Comparison of ENCODE assay signal across 20 cellular contexts in the genomic region with DNA sequence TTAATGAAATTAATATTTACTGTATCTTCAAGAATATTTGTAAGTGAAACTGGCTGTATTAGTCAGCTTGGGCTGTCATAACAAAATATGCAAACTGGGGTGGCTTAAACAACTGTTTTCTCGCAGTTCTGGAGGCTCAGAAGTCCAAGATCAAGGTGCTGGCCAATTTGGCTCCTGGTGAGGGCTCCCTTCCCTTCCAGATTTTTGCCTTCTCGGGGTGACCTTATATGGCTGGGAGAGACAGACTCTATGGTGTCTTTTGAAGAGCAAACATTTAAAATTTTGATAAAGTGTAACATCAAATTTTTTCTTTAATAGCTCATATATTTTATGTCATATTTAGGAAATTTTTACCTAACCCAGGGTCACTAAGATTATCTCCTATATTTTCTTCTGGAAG. TPM values are rescaled to one million over a fixed set of nuclear protein-coding genes. Genes with fewer than 3 reads are reported as not detected.
DNase-seq lines count a peak whose midpoint lies in the region; ATAC-seq and TF ChIP-seq lines count a peak whose summit lies in the region.
"Had no signal": no experiment of that assay in that cellular context is flagged by ENCODE, and none has a peak within 500 bp of the region (broad histone marks: within the 10 kb centered on the region; RNA-seq: fewer than 3 reads in every experiment).

No MANE protein-coding gene starts in this region.

- intact Hi-C loops in body of pancreas (cut with DNase I) = no loop called here

- no peaks in the 10 kb centered on the region for H4K20me1 ChIP-seq in OCI-LY3 (ENCODE audit: insufficient read depth, low read length)
- H4K20me1 ChIP-seq: BLaER1 had no signal

- H3K4me3 ChIP-seq in OCI-LY3 (ENCODE audit: low read length) (no peak overlapping the region), body of pancreas (no peak overlapping the region)
- H3K4me3 ChIP-seq: BLaER1, GM23338 had no signal

- H3K27me3 ChIP-seq in OCI-LY3 (ENCODE audit: low read depth, low read length) = no peaks in the 10 kb centered on the region
- H3K27me3 ChIP-seq in body of pancreas = no peaks in the 10 kb centered on the region
- H3K27me3 ChIP-seq: BLaER1 had no signal

- H3K4me1 ChIP-seq in OCI-LY3 (ENCODE audit: low read length) (peaks cover 8% of the 10 kb centered on the region), body of pancreas (no peaks in the 10 kb centered on the region)
- H3K4me1 ChIP-seq: BLaER1, Caco-2 had no signal

- peak overlapping the region; percentile 51 for H3K27ac Mint-ChIP-seq in nephron progenitor cell
- no peak overlapping the region for H3K27ac Mint-ChIP-seq in activated naive CD8-positive, alpha-beta T cell treated with anti-CD3 and anti-CD28 coated beads, Interleukin-2, amount 50 U/mL, for 24 hours
- H3K27ac Mint-ChIP-seq: B cell; CD4-positive, CD25-positive, alpha-beta regulatory T cell; CD8-positive, alpha-beta T cell; GM23338 had no signal

- peaks cover 4% of the 10 kb centered on the region for H3K36me3 ChIP-seq in OCI-LY3 (replicated peaks; ENCODE audit: low read depth, low read length)
- no peaks in the 10 kb centered on the region for H3K36me3 ChIP-seq in body of pancreas (replicated peaks in 1 of 2; ENCODE audit: insufficient read depth in 1 of 2, low read depth in 2 of 2)

- no peaks in the 10 kb centered on the region for H3K79me2 ChIP-seq in OCI-LY3 (ENCODE audit: low read length)

- H3K9me3 ChIP-seq in OCI-LY3 (ENCODE audit: insufficient read depth, low read length) (no peaks in the 10 kb centered on the region), body of pancreas (no peaks in the 10 kb centered on the region)
- H3K9me3 ChIP-seq: Caco-2 had no signal

- TF ChIP-seq CTCF in OCI-LY3 (IDR thresholded peaks at IDR 0.05; ENCODE audit: low read depth, low read length) (peak; percentile 13; the same call in 1 of the 2 replicates), nephron progenitor cell (IDR thresholded peaks at IDR 0.05) (no peak), body of pancreas (IDR thresholded peaks at IDR 0.05) (no peak)

- peak; percentile 11 for DNase-seq in G401 (ENCODE audit: low spot score)
- DNase-seq in nephron progenitor cell = no peak
- DNase-seq in activated naive CD8-positive, alpha-beta T cell treated with anti-CD3 and anti-CD28 coated beads, Interleukin-2, amount 50 U/mL, for 24 hours = no peak
- no peak for DNase-seq in body of pancreas
- DNase-seq: Caco-2; CD4-positive, CD25-positive, alpha-beta regulatory T cell; CD8-positive, alpha-beta T cell; DMS 273 treated with DMSO at 0.1 percent for 48 hours; DMS79; EL; GF-D8; H9 had no signal

- no peak for TF ChIP-seq POLR2A in body of pancreas (IDR thresholded peaks at IDR 0.05)

- no peak overlapping the region for H2AFZ ChIP-seq in OCI-LY3 (ENCODE audit: low read depth, low read length)
- H2AFZ ChIP-seq: GM23338 had no signal

- H3K27ac ChIP-seq in OCI-LY3 (ENCODE audit: low read length) (no peak overlapping the region), body of pancreas (no peak overlapping the region)
- H3K27ac ChIP-seq: 22Rv1, BLaER1, C4-2B had no signal

- in situ Hi-C loops in G401 (cut with HindIII; ENCODE audit: low sequenced_read_pairs) = no loop called here

- 63 to 73% methylated on average over 2 of the region's 2 CpGs for WGBS in body of pancreas, 2 donors

- H3K9ac ChIP-seq in OCI-LY3 (ENCODE audit: low read length) = no peak overlapping the region
- H3K9ac ChIP-seq: BLaER1 had no signal

- ATAC-seq in activated naive CD8-positive, alpha-beta T cell treated with anti-CD3 and anti-CD28 coated beads, Interleukin-2, amount 50 U/mL, for 24 hours = no peak
- ATAC-seq in body of pancreas (no peak), HG02840 (IDR thresholded peaks at IDR 0.05; ENCODE audit: low FRiP score, unreplicated experiment) (no peak)
- ATAC-seq: CD8-positive, alpha-beta T cell; GM23338; HCT116 had no signal

- H3K36me3 Mint-ChIP-seq in nephron progenitor cell (ENCODE audit: low read depth) = peaks cover 49% of the 10 kb centered on the region
- H3K36me3 Mint-ChIP-seq in activated naive CD8-positive, alpha-beta T cell treated with anti-CD3 and anti-CD28 coated beads, Interleukin-2, amount 50 U/mL, for 24 hours (ENCODE audit: low read depth) = peaks cover 6% of the 10 kb centered on the region

- no peak overlapping the region for H3K4me3 Mint-ChIP-seq in nephron progenitor cell
- no peak overlapping the region for H3K4me3 Mint-ChIP-seq in activated naive CD8-positive, alpha-beta T cell treated with anti-CD3 and anti-CD28 coated beads, Interleukin-2, amount 50 U/mL, for 24 hours
- H3K4me3 Mint-ChIP-seq: B cell; CD4-positive, CD25-positive, alpha-beta regulatory T cell; CD8-positive, alpha-beta T cell; GM23338; H9 had no signal

- no peaks in the 10 kb centered on the region for H3K4me1 Mint-ChIP-seq in nephron progenitor cell
- no peaks in the 10 kb centered on the region for H3K4me1 Mint-ChIP-seq in activated naive CD8-positive, alpha-beta T cell treated with anti-CD3 and anti-CD28 coated beads, Interleukin-2, amount 50 U/mL, for 24 hours
- H3K4me1 Mint-ChIP-seq: B cell, GM23338, H9 had no signal

- no peaks in the 10 kb centered on the region for H3K27me3 Mint-ChIP-seq in nephron progenitor cell (ENCODE audit: low read depth, poor library complexity)
- H3K27me3 Mint-ChIP-seq in activated naive CD8-positive, alpha-beta T cell treated with anti-CD3 and anti-CD28 coated beads, Interleukin-2, amount 50 U/mL, for 24 hours = no peaks in the 10 kb centered on the region
- H3K27me3 Mint-ChIP-seq: B cell; CD4-positive, CD25-positive, alpha-beta regulatory T cell had no signal

- peaks cover 19% of the 10 kb centered on the region for H3K9me3 Mint-ChIP-seq in nephron progenitor cell
- no peaks in the 10 kb centered on the region for H3K9me3 Mint-ChIP-seq in activated naive CD8-positive, alpha-beta T cell treated with anti-CD3 and anti-CD28 coated beads, Interleukin-2, amount 50 U/mL, for 24 hours
- H3K9me3 Mint-ChIP-seq: CD8-positive, alpha-beta T cell; GM23338; H9 had no signal

- H3K4me2 ChIP-seq in OCI-LY3 (ENCODE audit: low read length) = no peak overlapping the region
- H3K4me2 ChIP-seq: BLaER1, GM23338 had no signal

RNA-seq across cellular contexts. Expression of a gene that starts 30.2 kb away (rescaled TPM):
- total RNA-seq in G401 (2014; rRNA removed; shearing (Covaris generic)) = 9.0 and 19.3 TPM in 2 replicates
- total RNA-seq in body of pancreas = 10 to 100 TPM; 11.2 to 13.2 TPM

RNA-seq across cellular contexts. Expression of a gene that starts 48.4 kb away (rescaled TPM):
- total RNA-seq in G401 (2014; rRNA removed; shearing (Covaris generic)) = 7.2 and 7.4 TPM in 2 replicates
- total RNA-seq in body of pancreas = 10 to 100 TPM; 10.6 to 20.4 TPM
- total RNA-seq: B cell; CD8-positive, alpha-beta T cell had no signal
